Comparison of ENCODE assay signal across 13 cellular contexts in genomic region chr16:47019563-47019962, GRCh38. TPM values are rescaled to one million over a fixed set of nuclear protein-coding genes. Genes with fewer than 3 reads are reported as not detected.
A peak's percentile ranks its signal among the peaks of the same experiment; 100 is the strongest.
DNase-seq lines count a peak whose midpoint lies in the region; ATAC-seq, FAIRE-seq and TF ChIP-seq lines count a peak whose summit lies in the region.
"Had no signal": no experiment of that assay in that cellular context is flagged by ENCODE, and none has a peak within 500 bp of the region (broad histone marks: within the 10 kb centered on the region; RNA-seq: fewer than 3 reads in every experiment).

No MANE protein-coding gene starts in this region.

- no peak overlapping the region for H3K23ac ChIP-seq in mesenchymal stem cell (ENCODE audit: low read length in 2 of 2)

- no peak overlapping the region for H3K4ac ChIP-seq in mesenchymal stem cell (ENCODE audit: low read depth in 1 of 2, low read length in 2 of 2)

- no peak overlapping the region for H3K4me2 ChIP-seq in Loucy (ENCODE audit: low read depth, low read length, poor library complexity, severe bottlenecking)
- H3K4me2 ChIP-seq in mesenchymal stem cell (ENCODE audit: low read length, poor library complexity, severe bottlenecking), result no peak overlapping the region

- H4K20me1 ChIP-seq in Loucy (ENCODE audit: insufficient read depth, low read length, poor library complexity, severe bottlenecking), result no peaks in the 10 kb centered on the region

- H3K9ac ChIP-seq in Loucy (ENCODE audit: low read depth, low read length, poor library complexity, severe bottlenecking), result no peak overlapping the region
- no peak overlapping the region for H3K9ac ChIP-seq in mesenchymal stem cell (ENCODE audit: low read length)

- H3F3A ChIP-seq in Loucy (ENCODE audit: low read depth), result no peaks in the 10 kb centered on the region

- H2BK15ac ChIP-seq in mesenchymal stem cell (ENCODE audit: low read depth, poor library complexity, severe bottlenecking), result no peak overlapping the region

- no peak for FAIRE-seq in D721Med (lab: Jason Lieb, UNC)

- H3K4me3 ChIP-seq in Loucy (ENCODE audit: low read length, poor library complexity, severe bottlenecking), result no peak overlapping the region
- no peak overlapping the region for H3K4me3 ChIP-seq in astrocyte of the spinal cord (ENCODE audit: low read depth, low read length)
- H3K4me3 ChIP-seq in mesenchymal stem cell (ENCODE audit: insufficient read depth in 1 of 2, low read depth in 1 of 2, low read length in 2 of 2), result no peak overlapping the region
- H3K4me3 ChIP-seq: spleen had no signal

- no peak overlapping the region for H2BK5ac ChIP-seq in mesenchymal stem cell (ENCODE audit: low read depth, low read length, poor library complexity, severe bottlenecking)

- TF ChIP-seq CTCF in D721Med (IDR thresholded peaks at IDR 0.05; ENCODE audit: insufficient read depth, missing control alignments) (peak; percentile 45), Loucy (conservative IDR thresholded peaks at IDR 0.05; ENCODE audit: low read length) (peak; percentile 62), astrocyte of the spinal cord (IDR thresholded peaks at IDR 0.05; ENCODE audit: low read depth, low read length) (peak; percentile 8)

- H2AFZ ChIP-seq in Loucy (ENCODE audit: low read length) (no peak overlapping the region), mesenchymal stem cell (ENCODE audit: low read depth, low read length) (no peak overlapping the region)

- H3K36me3 ChIP-seq in Loucy (ENCODE audit: insufficient read depth, low read length) (no peaks in the 10 kb centered on the region), mesenchymal stem cell (ENCODE audit: control insufficient read depth in 1 of 2, insufficient read depth in 2 of 2, low read depth in 1 of 2, low read length in 2 of 2) (no peaks in the 10 kb centered on the region)
- H3K36me3 ChIP-seq: spleen had no signal

- H2AK5ac ChIP-seq in mesenchymal stem cell (ENCODE audit: low read length, severe bottlenecking), result no peak overlapping the region

- H3K27ac ChIP-seq in mesenchymal stem cell (ENCODE audit: low read length, poor library complexity, severe bottlenecking), result no peak overlapping the region

- H3K79me2 ChIP-seq in Loucy (ENCODE audit: insufficient read depth, low read length), result no peaks in the 10 kb centered on the region

- in situ Hi-C loops in astrocyte of the spinal cord (cut with HindIII; ENCODE audit: low sequenced_read_pairs), result no loop called here

- no peak overlapping the region for H4K91ac ChIP-seq in mesenchymal stem cell (ENCODE audit: low read length)

- DNase-seq in D721Med (ENCODE audit: insufficient read length, low spot score) (no peak), astrocyte of the spinal cord (ENCODE audit: low read depth, low spot score) (peak; percentile 8), mesenchymal stem cell (peak; percentile 9), mesenteric fat pad (ENCODE audit: low spot score) (no peak), AG08395 (ENCODE audit: low spot score) (no peak)
- DNase-seq: activated CD8-positive, alpha-beta T cell treated with anti-CD3 and anti-CD28 coated beads for 36 hours; activated naive CD4-positive, alpha-beta T cell treated with anti-CD3 and anti-CD28 coated beads, Interleukin-2, amount 50 U/mL, for 16 hours; GDM1; naive thymus-derived CD4-positive, alpha-beta T cell; NCI-H2227 treated with DMSO at 0.1 percent for 48 hours; spleen had no signal

- H3K9me2 ChIP-seq in Loucy (replicated peaks; ENCODE audit: low read depth, low read length), result no peaks in the 10 kb centered on the region

- H3K9me3 ChIP-seq in Loucy (ENCODE audit: insufficient read depth, low read depth, low read length), result no peaks in the 10 kb centered on the region
- no peaks in the 10 kb centered on the region for H3K9me3 ChIP-seq in mesenchymal stem cell (ENCODE audit: control insufficient read depth, low read length)
- H3K9me3 ChIP-seq: spleen had no signal

- H4K8ac ChIP-seq in mesenchymal stem cell (ENCODE audit: low read length), result no peak overlapping the region

- H3K4me1 ChIP-seq in Loucy (ENCODE audit: insufficient read depth, low read length, poor library complexity, severe bottlenecking) (peaks cover 22% of the 10 kb centered on the region), mesenchymal stem cell (ENCODE audit: control insufficient read depth, insufficient read depth, low read depth, low read length) (peaks cover 2% of the 10 kb centered on the region)

- no peak overlapping the region for H2BK12ac ChIP-seq in mesenchymal stem cell (ENCODE audit: low read length in 2 of 2)

- no peak for ATAC-seq in GM18907 (IDR thresholded peaks at IDR 0.05; ENCODE audit: unreplicated experiment)
- ATAC-seq: activated CD8-positive, alpha-beta T cell treated with anti-CD3 and anti-CD28 coated beads for 36 hours; naive thymus-derived CD4-positive, alpha-beta T cell had no signal

- no peak overlapping the region for H3K18ac ChIP-seq in mesenchymal stem cell (ENCODE audit: low read depth in 1 of 2, low read length in 2 of 2)

- H3K79me1 ChIP-seq in mesenchymal stem cell (replicated peaks; ENCODE audit: low read length, poor library complexity, severe bottlenecking), result no peaks in the 10 kb centered on the region

- H3K27me3 ChIP-seq in Loucy (ENCODE audit: insufficient read depth, low read length, poor library complexity, severe bottlenecking) (no peaks in the 10 kb centered on the region), mesenchymal stem cell (ENCODE audit: control insufficient read depth in 1 of 2, insufficient read depth in 1 of 2, low read length in 2 of 2) (peaks cover 0 to 5% of the 10 kb centered on the region in 2 experiments)
- H3K27me3 ChIP-seq: spleen had no signal

- WGBS in mesenchymal stem cell, result 100% methylated on average over 1 of the region's 2 CpGs

- H2BK120ac ChIP-seq in mesenchymal stem cell (ENCODE audit: low read depth, low read length), result no peak overlapping the region

- no peak overlapping the region for H3K14ac ChIP-seq in mesenchymal stem cell (ENCODE audit: low read length in 2 of 2)

RNA-seq across cellular contexts. Expression of gene DNAJA2, which starts 46.1 kb away (rescaled TPM):
- 34.0 TPM for polyA plus RNA-seq in mesenchymal stem cell (2013, experiment 1 of 2)
- 34.4 TPM for polyA plus RNA-seq in mesenchymal stem cell (2013, experiment 2 of 2)
- 54.9 TPM for total RNA-seq in mesenteric fat pad

Comparison
In these comparisons a context has a peak if more than half of its experiments do, and no peak if none do; other contexts are left out.
1. DNase-seq: peak in astrocyte of the spinal cord (single experiment) and mesenchymal stem cell (single experiment); none in D721Med (single experiment), mesenteric fat pad (single experiment) and AG08395 (single experiment).
2. CTCF ChIP-seq: peak in every context shown above with its lines; median percentile 62 in Loucy; 45 in D721Med; 8 in astrocyte of the spinal cord.